In genomic region chr3:174758943-174759342, GRCh38 we compare ENCODE assay signal across 31 cellular contexts.
"Had no signal": no experiment of that assay in that cellular context is flagged by ENCODE, and none has a peak within 500 bp of the region (broad histone marks: within the 10 kb centered on the region; RNA-seq: fewer than 3 reads in every experiment).

No MANE protein-coding gene starts in this region.

- FAIRE-seq: astrocyte, bronchial epithelial cell had no signal

- ATAC-seq: activated naive CD4-positive, alpha-beta T cell treated with anti-CD3 and anti-CD28 coated beads, Interleukin-2, amount 50 U/mL, for 72 hours; activated T-cell treated with anti-CD3 and anti-CD28 coated beads, Interleukin-2, amount 50 U/mL, for 72 hours; gastroesophageal sphincter; heart right ventricle; WTC11 had no signal

- H3K27ac ChIP-seq: brain microvascular endothelial cell, coronary artery, dorsolateral prefrontal cortex, esophagus muscularis mucosa, gastroesophageal sphincter, heart right ventricle, VCaP had no signal

- H3K27me3 ChIP-seq: brain microvascular endothelial cell, dorsolateral prefrontal cortex, esophagus muscularis mucosa, gastroesophageal sphincter, heart right ventricle had no signal

- H3K36me3 ChIP-seq: brain microvascular endothelial cell, esophagus muscularis mucosa, gastroesophageal sphincter, heart right ventricle had no signal

- DNase-seq: activated CD4-positive, alpha-beta memory T cell treated with anti-CD3 and anti-CD28 coated beads, Interleukin-2, amount 10 ng/mL, durations not matched to agents 7 days and 5 days; activated CD4-positive, alpha-beta T cell treated with anti-CD3 and anti-CD28 coated beads for 1 hour; activated CD4-positive, alpha-beta T cell treated with anti-CD3 and anti-CD28 coated beads for 4 hours; activated CD4-positive, alpha-beta T cell treated with anti-CD3 and anti-CD28 coated beads, Interleukin-2, amount 10 ng/mL, durations not matched to agents 7 days and 5 days; activated CD4-positive, alpha-beta T cell treated with anti-CD3 and anti-CD28 coated beads, Interleukin-2, amount 50 U/mL, for 4 hours; activated CD8-positive, alpha-beta memory T cell treated with anti-CD3 and anti-CD28 coated beads, Interleukin-2, amount 50 U/mL, for 48 hours; activated gamma-delta T cell; activated naive CD4-positive, alpha-beta T cell; activated naive CD4-positive, alpha-beta T cell treated with anti-CD3 and anti-CD28 coated beads, Interleukin-2, amount 10 ng/mL, durations not matched to agents 7 days and 5 days; activated naive CD8-positive, alpha-beta T cell treated with anti-CD3 and anti-CD28 coated beads, Interleukin-2, amount 10 ng/mL, durations not matched to agents 7 days and 5 days; activated T-cell treated with anti-CD3 and anti-CD28 coated beads for 4 hours; activated T-cell treated with anti-CD3 and anti-CD28 coated beads, Interleukin-2, amount 50 U/mL, for 24 hours; activated T-cell treated with anti-CD3 and anti-CD28 coated beads, Interleukin-2, amount 50 U/mL, for 72 hours; amniotic stem cell; anterior cingulate cortex; brain microvascular endothelial cell; dorsolateral prefrontal cortex; effector memory CD4-positive, alpha-beta T cell; endodermal cell; erythroblast; foreskin melanocyte; heart right ventricle; T-helper 2 cell had no signal

- H3K9me3 ChIP-seq: esophagus muscularis mucosa had no signal

- H3K4me1 ChIP-seq: esophagus muscularis mucosa, gastroesophageal sphincter, heart right ventricle had no signal

- H3K4me3 ChIP-seq: coronary artery, dorsolateral prefrontal cortex, esophagus muscularis mucosa, gastroesophageal sphincter, heart right ventricle had no signal
